18 cellular contexts compared by ENCODE assay signal in genomic region chr11:103596323-103596722, GRCh38.
"Had no signal": no experiment of that assay in that cellular context is flagged by ENCODE, and none has a peak within 500 bp of the region (broad histone marks: within the 10 kb centered on the region; RNA-seq: fewer than 3 reads in every experiment).

No MANE protein-coding gene starts in this region.

- H3K27ac ChIP-seq: adrenal gland, esophagus muscularis mucosa, heart right ventricle, neural progenitor cell, prostate gland, right atrium auricular region, tibial nerve, WERI-Rb-1 had no signal

- H3K4me2 ChIP-seq: neural progenitor cell had no signal

- H3K27me3 ChIP-seq: adrenal gland, esophagus muscularis mucosa, heart right ventricle, neural progenitor cell, right atrium auricular region, tibial nerve had no signal

- H2AFZ ChIP-seq: neural progenitor cell had no signal

- H3K9ac ChIP-seq: neural progenitor cell had no signal

- H3K9me3 ChIP-seq: adrenal gland, esophagus muscularis mucosa, mucosa of descending colon, prostate gland, right atrium auricular region, tibial nerve had no signal

- DNase-seq: activated CD4-positive, alpha-beta T cell treated with anti-CD3 and anti-CD28 coated beads for 36 hours; activated CD4-positive, alpha-beta T cell treated with anti-CD3 and anti-CD28 coated beads, Interleukin-2, amount 50 U/mL, for 48 hours; activated gamma-delta T cell treated with Interleukin-2 at 50 U/mL for 16 hours; adrenal gland; effector CD4-positive, alpha-beta T cell; heart right ventricle; mesenchymal stem cell; mucosa of descending colon; naive B cell; stimulated activated CD4-positive, alpha-beta T cell treated with anti-CD3 and anti-CD28 coated beads, Interleukin-2, amount 100 ng/mL, for 24 hours; stimulated activated naive CD4-positive, alpha-beta T cell treated with Interleukin-2 at 50 U/mL for 16 hours; substantia nigra; WERI-Rb-1 had no signal

- H3K36me3 ChIP-seq: adrenal gland, esophagus muscularis mucosa, heart right ventricle, neural progenitor cell, prostate gland, right atrium auricular region, tibial nerve, WERI-Rb-1 had no signal

- H3K4me3 ChIP-seq: adrenal gland, esophagus muscularis mucosa, heart right ventricle, mucosa of descending colon, neural progenitor cell, prostate gland, right atrium auricular region, tibial nerve had no signal
